28 cellular contexts compared by ENCODE assay signal in genomic region chr14:40889126-40889525, GRCh38.
"Had no signal": no experiment of that assay in that cellular context is flagged by ENCODE, and none has a peak within 500 bp of the region (broad histone marks: within the 10 kb centered on the region; RNA-seq: fewer than 3 reads in every experiment).

No MANE protein-coding gene starts in this region.

- H3K9me3 ChIP-seq: colonic mucosa, esophagus muscularis mucosa, esophagus squamous epithelium, gastrocnemius medialis, gastroesophageal sphincter, heart left ventricle, heart right ventricle had no signal

- H3K4me2 ChIP-seq: hepatocyte had no signal

- ATAC-seq: effector memory CD8-positive, alpha-beta T cell; esophagus mucosa; foreskin keratinocyte; gastrocnemius medialis; gastroesophageal sphincter; heart left ventricle; heart right ventricle had no signal

- H3K27me3 Mint-ChIP-seq: dendritic cell treated with granulocyte-macrophage colony-stimulating factor and Interleukin-4, amounts not matched to agents 40 ng/mL and 50 ng/mL, for 4 days; effector memory CD8-positive, alpha-beta T cell had no signal

- H3K79me2 ChIP-seq: hepatocyte had no signal

- H3K27me3 ChIP-seq: colonic mucosa, esophagus muscularis mucosa, esophagus squamous epithelium, foreskin keratinocyte, gastrocnemius medialis, gastroesophageal sphincter, heart left ventricle, heart right ventricle, hepatocyte had no signal

- H3K9me3 Mint-ChIP-seq: dendritic cell treated with granulocyte-macrophage colony-stimulating factor and Interleukin-4, amounts not matched to agents 40 ng/mL and 50 ng/mL, for 4 days; endodermal cell had no signal

- DNase-seq: colonic mucosa; cortex of kidney; dermis blood vessel endothelial cell; dorsolateral prefrontal cortex; effector CD4-positive, alpha-beta T cell; effector CD8-positive, alpha-beta T cell; effector memory CD4-positive, alpha-beta T cell; effector memory CD8-positive, alpha-beta T cell; endodermal cell; erythroblast; esophagus squamous epithelium; foreskin fibroblast; foreskin keratinocyte; foreskin melanocyte; gastrocnemius medialis; glutamatergic neuron; head of caudate nucleus; heart left ventricle; heart right ventricle had no signal

- H3K4me3 ChIP-seq: colonic mucosa, coronary artery, dorsolateral prefrontal cortex, esophagus muscularis mucosa, esophagus squamous epithelium, gastrocnemius medialis, gastroesophageal sphincter, heart left ventricle, heart right ventricle, hepatocyte had no signal

- H3K4me3 Mint-ChIP-seq: dendritic cell treated with granulocyte-macrophage colony-stimulating factor and Interleukin-4, amounts not matched to agents 40 ng/mL and 50 ng/mL, for 4 days; effector memory CD8-positive, alpha-beta T cell; endodermal cell had no signal

- H3K27ac Mint-ChIP-seq: dendritic cell treated with granulocyte-macrophage colony-stimulating factor and Interleukin-4, amounts not matched to agents 40 ng/mL and 50 ng/mL, for 4 days; effector memory CD8-positive, alpha-beta T cell; endodermal cell had no signal

- H2AFZ ChIP-seq: hepatocyte had no signal

- FAIRE-seq: endothelial cell of umbilical vein, frontal cortex had no signal

- H3K27ac ChIP-seq: colonic mucosa, coronary artery, dorsolateral prefrontal cortex, epithelial cell of prostate, esophagus muscularis mucosa, esophagus squamous epithelium, foreskin keratinocyte, gastrocnemius medialis, gastroesophageal sphincter, heart left ventricle, heart right ventricle, hepatocyte had no signal

- H3K36me3 ChIP-seq: colonic mucosa, esophagus muscularis mucosa, esophagus squamous epithelium, gastrocnemius medialis, gastroesophageal sphincter, heart left ventricle, heart right ventricle had no signal

- H3K4me1 Mint-ChIP-seq: endodermal cell had no signal

- H3K4me1 ChIP-seq: colonic mucosa, esophagus muscularis mucosa, esophagus squamous epithelium, foreskin keratinocyte, gastrocnemius medialis, gastroesophageal sphincter, heart left ventricle, heart right ventricle had no signal
